Comparison of ENCODE assay signal across 28 cellular contexts in genomic region chr9:26800322-26800721, GRCh38.
"Had no signal": no experiment of that assay in that cellular context is flagged by ENCODE, and none has a peak within 500 bp of the region (broad histone marks: within the 10 kb centered on the region; RNA-seq: fewer than 3 reads in every experiment).

No MANE protein-coding gene starts in this region.

- H3K36me3 ChIP-seq: breast epithelium, esophagus muscularis mucosa, heart left ventricle, neutrophil, thoracic aorta, uterus had no signal

- DNase-seq: activated B cell treated with CpG ODN at 0.5 μM for 24 hours; activated CD4-positive, alpha-beta T cell treated with anti-CD3 and anti-CD28 coated beads for 36 hours; activated CD4-positive, alpha-beta T cell treated with anti-CD3 and anti-CD28 coated beads, Interleukin-2, amount 50 U/mL, for 4 hours; activated naive CD4-positive, alpha-beta T cell; activated T-cell treated with anti-CD3 and anti-CD28 coated beads for 4 hours; activated T-cell treated with anti-CD3 and anti-CD28 coated beads, Interleukin-2, amount 50 U/mL, for 72 hours; central memory CD4-positive, alpha-beta T cell; endodermal cell; foreskin keratinocyte; heart left ventricle; hypothalamus; immature natural killer cell; kidney; left colon; mammary epithelial cell; nephron progenitor cell; retina; stimulated activated CD4-positive, alpha-beta T cell treated with anti-CD3 and anti-CD28 coated beads, Interleukin-12 subunit alpha, Interleukin-12 subunit beta, amount 100 ng/mL, for 4 hours; stimulated activated CD4-positive, alpha-beta T cell treated with anti-CD3 and anti-CD28 coated beads, Interleukin-4, amount 100 ng/mL, for 1 hour; stimulated activated naive CD8-positive, alpha-beta T cell treated with anti-CD3 and anti-CD28 coated beads, Interleukin-15, Interleukin-2, amounts not matched to agents 100 U/mL and 50 U/mL, for 24 hours; uterus had no signal

- H3K27me3 ChIP-seq: breast epithelium, esophagus muscularis mucosa, foreskin keratinocyte, heart left ventricle, neutrophil, uterus had no signal

- H3K9me3 ChIP-seq: breast epithelium, esophagus muscularis mucosa, heart left ventricle, neutrophil, thoracic aorta, uterus had no signal

- H3K4me3 ChIP-seq: breast epithelium, esophagus muscularis mucosa, heart left ventricle, skin epidermis, thoracic aorta, uterus had no signal

- H3K4me1 ChIP-seq: breast epithelium, esophagus muscularis mucosa, foreskin keratinocyte, heart left ventricle, uterus had no signal

- ATAC-seq: activated CD4-positive, alpha-beta T cell treated with anti-CD3 and anti-CD28 coated beads for 36 hours; activated naive CD4-positive, alpha-beta T cell treated with anti-CD3 and anti-CD28 coated beads, Interleukin-2, amount 50 U/mL, for 72 hours; activated T-cell treated with anti-CD3 and anti-CD28 coated beads, Interleukin-2, amount 50 U/mL, for 72 hours; foreskin keratinocyte; heart left ventricle; left colon; sciatic nerve; stimulated activated naive CD8-positive, alpha-beta T cell treated with anti-CD3 and anti-CD28 coated beads, Interleukin-15, Interleukin-2, amounts not matched to agents 100 U/mL and 50 U/mL, for 24 hours had no signal

- H3K27ac ChIP-seq: breast epithelium, esophagus muscularis mucosa, foreskin keratinocyte, heart left ventricle, neutrophil, skin epidermis, thoracic aorta, uterus had no signal
